8 cellular contexts compared by ENCODE assay signal in genomic region chr1:172394167-172394751, GRCh38. TPM values are rescaled to one million over a fixed set of nuclear protein-coding genes. Genes with fewer than 3 reads are reported as not detected.
DNase-seq lines count a peak whose midpoint lies in the region; ATAC-seq and TF ChIP-seq lines count a peak whose summit lies in the region.

No MANE protein-coding gene starts in this region.

- in situ Hi-C loops in astrocyte of the spinal cord (cut with HindIII; ENCODE audit: low sequenced_read_pairs) (no loop called here), transverse colon (cut with MboI; ENCODE audit: low pct_ligation_motif_present in 1 of 4, low pct_unique_long_range_greater_than_20kb in 1 of 4, low sequenced_read_pairs in 3 of 4) (loop anchor here in 1 of 4 donors (25.0 kb wide), 1 partner anchor 207 kb away; no protein-coding TSS in a partner anchor)

- no peak for TF ChIP-seq POLR2A in transverse colon (IDR thresholded peaks at IDR 0.05)

- H3K4me3 ChIP-seq in astrocyte of the spinal cord (ENCODE audit: low read depth, low read length) (no peak overlapping the region), transverse colon (peak overlapping the region in 1 of 4 donors; percentile 19)

- DNase-seq in T-helper 2 cell (peak in 4 of 5 experiments; percentile 26 to 97 (median 48)), astrocyte of the spinal cord (ENCODE audit: low read depth, low spot score) (peak; percentile 19), transverse colon (peak; percentile 52), amniotic stem cell (lab: John Stamatoyannopoulos, UW) (no peak), SW 1271 (lab: John Stamatoyannopoulos, UW) (no peak)
- peak; percentile 75 for DNase-seq in natural killer cell treated with Interleukin-12 subunit alpha and Interleukin-12 subunit beta and Interleukin-15 and Interleukin-18, amount 100 ng/mL, for 72 hours (ENCODE audit: low spot score)

- H3K9me3 ChIP-seq in transverse colon, result no peaks in the 10 kb centered on the region

- 14 to 17% methylated on average over 4 of the region's 4 CpGs for WGBS in transverse colon (ENCODE audit: low coverage in 1 of 2), 2 donors

- peaks cover 0 to 2% of the 10 kb centered on the region in 2 donors for H3K27me3 Mint-ChIP-seq in natural killer cell treated with Interleukin-12 subunit alpha and Interleukin-12 subunit beta and Interleukin-15 and Interleukin-18, amount 100 ng/mL, for 72 hours

- TF ChIP-seq CTCF in astrocyte of the spinal cord (IDR thresholded peaks at IDR 0.05; ENCODE audit: low read depth, low read length) (no peak), transverse colon (IDR thresholded peaks at IDR 0.05) (no peak)

- no peaks in the 10 kb centered on the region for H3K9me3 Mint-ChIP-seq in natural killer cell treated with Interleukin-12 subunit alpha and Interleukin-12 subunit beta and Interleukin-15 and Interleukin-18, amount 100 ng/mL, for 72 hours

- ATAC-seq in GM18502 (IDR thresholded peaks at IDR 0.05; ENCODE audit: poor library complexity, unreplicated experiment), result peak; percentile 70
- ATAC-seq in HG02763 (IDR thresholded peaks at IDR 0.05; ENCODE audit: unreplicated experiment), result peak; percentile 83
- peak; percentile 95 for ATAC-seq in natural killer cell treated with Interleukin-12 subunit alpha and Interleukin-12 subunit beta and Interleukin-15 and Interleukin-18, amount 100 ng/mL, for 72 hours

- H3K4me1 Mint-ChIP-seq in natural killer cell treated with Interleukin-12 subunit alpha and Interleukin-12 subunit beta and Interleukin-15 and Interleukin-18, amount 100 ng/mL, for 72 hours (ENCODE audit: low read depth in 2 of 2), result peaks cover 37 to 49% of the 10 kb centered on the region in 2 donors

- no peaks in the 10 kb centered on the region for H3K27me3 ChIP-seq in transverse colon

- H3K36me3 Mint-ChIP-seq in natural killer cell treated with Interleukin-12 subunit alpha and Interleukin-12 subunit beta and Interleukin-15 and Interleukin-18, amount 100 ng/mL, for 72 hours, result no peaks in the 10 kb centered on the region

- peak overlapping the region; percentile 64 to 78 (median 71) for H3K27ac ChIP-seq in transverse colon

- H3K4me1 ChIP-seq in transverse colon, result peaks cover 14 to 62% (median 32%) of the 10 kb centered on the region in 4 donors

- TF ChIP-seq EP300 in transverse colon (IDR thresholded peaks at IDR 0.05; ENCODE audit: low read depth), result no peak

- H3K4me3 Mint-ChIP-seq in natural killer cell treated with Interleukin-12 subunit alpha and Interleukin-12 subunit beta and Interleukin-15 and Interleukin-18, amount 100 ng/mL, for 72 hours, result peak overlapping the region; percentile 62

- no peaks in the 10 kb centered on the region for H3K36me3 ChIP-seq in transverse colon

- intact Hi-C loops in transverse colon (cut with DNase I; ENCODE audit: low total_unique reads), result no loop called here

- H3K27ac Mint-ChIP-seq in natural killer cell treated with Interleukin-12 subunit alpha and Interleukin-12 subunit beta and Interleukin-15 and Interleukin-18, amount 100 ng/mL, for 72 hours, result peak overlapping the region; percentile 19 to 69

RNA-seq across cellular contexts. Expression of gene C1orf105, which starts 26.2 kb away (rescaled TPM):
- total RNA-seq in natural killer cell treated with Interleukin-12 subunit alpha and Interleukin-12 subunit beta and Interleukin-15 and Interleukin-18, amount 100 ng/mL, for 72 hours, result not detected
- not detected for total RNA-seq in transverse colon

RNA-seq across cellular contexts. Expression of gene PIGC, which starts 49.6 kb away (rescaled TPM):
- 10 to 100 TPM; 22.4 to 27.0 TPM for total RNA-seq in natural killer cell treated with Interleukin-12 subunit alpha and Interleukin-12 subunit beta and Interleukin-15 and Interleukin-18, amount 100 ng/mL, for 72 hours
- total RNA-seq in transverse colon, result 10 to 100 TPM in 3 of 4 donors, 1 to 10 TPM in 1; 9.8 to 43.8 (median 22.8) TPM

Comparison
In these comparisons a context has a peak if more than half of its experiments do, and no peak if none do; other contexts are left out.
1. DNase-seq: peak in T-helper 2 cell (4 of 5), astrocyte of the spinal cord (single experiment), natural killer cell treated with Interleukin-12 subunit alpha and Interleukin-12 subunit beta and Interleukin-15 and Interleukin-18, amount 100 ng/mL, for 72 hours (single experiment) and transverse colon (single experiment); none in amniotic stem cell (single experiment) and SW 1271 (0 of 2).
2. Peak in every context shown above with its lines, with median percentiles within 50 percentile points of each other: ATAC-seq.